25 cellular contexts compared by ENCODE assay signal in the genomic region with DNA sequence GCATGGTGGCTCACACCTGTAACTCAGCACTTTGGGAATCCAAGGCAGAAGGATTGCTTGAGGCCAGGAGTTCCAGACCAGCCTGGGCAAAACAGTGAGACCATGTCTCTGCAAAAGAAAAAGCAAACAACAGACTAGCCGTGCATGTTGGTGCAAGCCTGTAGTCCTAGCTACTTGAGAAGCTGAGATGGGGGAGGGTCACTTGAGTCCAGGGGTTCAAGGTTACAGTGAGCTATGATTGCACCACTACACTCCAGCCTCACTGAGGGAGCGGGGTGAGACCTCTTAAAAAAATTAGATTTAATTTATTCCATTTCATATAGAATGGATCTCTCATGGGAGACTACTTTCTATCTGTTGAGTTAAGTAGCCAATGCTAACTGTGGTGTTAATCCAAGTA. TPM values are rescaled to one million over a fixed set of nuclear protein-coding genes. Genes with fewer than 3 reads are reported as not detected.
DNase-seq lines count a peak whose midpoint lies in the region; ATAC-seq, FAIRE-seq and TF ChIP-seq lines count a peak whose summit lies in the region.
"Had no signal": no experiment of that assay in that cellular context is flagged by ENCODE, and none has a peak within 500 bp of the region (broad histone marks: within the 10 kb centered on the region; RNA-seq: fewer than 3 reads in every experiment).

No MANE protein-coding gene starts in this region.

- TF ChIP-seq EP300 in HepG2 (IDR thresholded peaks at IDR 0.05; ENCODE audit: low read depth in 2 of 2, low read length in 2 of 2) = no peak
- no peak for TF ChIP-seq EP300 in HepG2 (CRISPR knock-in tag; IDR thresholded peaks at IDR 0.05; ENCODE audit: borderline replicate concordance)

- H3K4me1 Mint-ChIP-seq in WTC11 (peaks cover 12% of the 10 kb centered on the region), osteocyte (ENCODE audit: unreplicated experiment) (peaks cover 25% of the 10 kb centered on the region)
- peaks cover 4% of the 10 kb centered on the region for H3K4me1 Mint-ChIP-seq in CD4-positive, alpha-beta T cell (ENCODE audit: low read depth)

- no peak overlapping the region for H3K4me2 ChIP-seq in HepG2 (ENCODE audit: low read depth, low read length)
- H3K4me2 ChIP-seq: BLaER1 had no signal

- H3K4me1 ChIP-seq in HepG2 (ENCODE audit: insufficient read depth, low read length) = peaks cover 20% of the 10 kb centered on the region
- no peaks in the 10 kb centered on the region for H3K4me1 ChIP-seq in right lobe of liver
- H3K4me1 ChIP-seq: BLaER1 had no signal

- H3K4me3 ChIP-seq in HepG2 (replicated peaks in 1 of 3; ENCODE audit: insufficient read depth in 1 of 3, low read depth in 2 of 3, low read length in 3 of 3) = no peak overlapping the region
- no peak overlapping the region for H3K4me3 ChIP-seq in right lobe of liver
- H3K4me3 ChIP-seq: BLaER1 had no signal

- no peaks in the 10 kb centered on the region for H3K27me3 Mint-ChIP-seq in WTC11 (ENCODE audit: low read depth)
- H3K27me3 Mint-ChIP-seq in osteocyte (ENCODE audit: unreplicated experiment) = no peaks in the 10 kb centered on the region
- no peaks in the 10 kb centered on the region for H3K27me3 Mint-ChIP-seq in CD4-positive, alpha-beta T cell
- H3K27me3 Mint-ChIP-seq: B cell; CD4-positive, CD25-positive, alpha-beta regulatory T cell; CD8-positive, alpha-beta memory T cell had no signal

- H3K4me3 Mint-ChIP-seq in WTC11 (no peak overlapping the region), osteocyte (ENCODE audit: unreplicated experiment) (no peak overlapping the region)
- no peak overlapping the region for H3K4me3 Mint-ChIP-seq in CD4-positive, alpha-beta T cell
- H3K4me3 Mint-ChIP-seq: B cell; CD4-positive, CD25-positive, alpha-beta regulatory T cell; CD8-positive, alpha-beta memory T cell; HFFc6 had no signal

- DNase-seq in HepG2 (ENCODE audit: low spot score) = peak; percentile 30
- no peak for DNase-seq in right lobe of liver
- DNase-seq in WTC11 (ENCODE audit: low spot score) = no peak
- DNase-seq in osteocyte (ENCODE audit: extremely low spot score, unreplicated experiment) = no peak
- DNase-seq in GF-D8 (lab: John Stamatoyannopoulos, UW) = no peak
- no peak for DNase-seq in NCI-H1048 (lab: John Stamatoyannopoulos, UW)
- no peak for DNase-seq in CD4-positive, alpha-beta T cell
- DNase-seq: CD4-positive, CD25-positive, alpha-beta regulatory T cell; CD8-positive, alpha-beta memory T cell; DMS 273 treated with DMSO at 0.1 percent for 48 hours; DMS79; EL; GDM1; H7; HFFc6 had no signal

- no peaks in the 10 kb centered on the region; the same call in 1 of the 2 replicates for H4K20me1 ChIP-seq in HepG2 (ENCODE audit: insufficient read depth, low read length)

- POLR2A ChIA-PET in HepG2 (lab: Yijun Ruan, JAX) = no interaction called here
- POLR2A ChIA-PET in WTC11 (lab: Charles Lee) = no interaction called here
- POLR2A ChIA-PET in CD4-positive, alpha-beta T cell (lab: Charles Lee) = no interaction called here

- WGBS in HepG2 (ENCODE audit: low lambda C conversion rate) = 65% methylated on average over 2 of the region's 2 CpGs
- WGBS in right lobe of liver (ENCODE audit: insufficient coverage, low coverage, low lambda C conversion rate, missing lambda C conversion rate) = 90% methylated on average over 2 of the region's 2 CpGs

- intact Hi-C loops in HepG2 (cut with micrococcal nuclease; ENCODE audit: unreplicated experiment) = no loop called here
- intact Hi-C loops in right lobe of liver (cut with DNase I) = no loop called here
- intact Hi-C loops in CD4-positive, alpha-beta T cell (cut with DNase I, micrococcal nuclease) = no loop called here

- in situ Hi-C loops in HepG2 (cut with HindIII; ENCODE audit: extremely low pct_ligation_motif_present, low pct_unique_long_range_greater_than_20kb) = no loop called here

- peaks cover 26% of the 10 kb centered on the region for H3K36me3 Mint-ChIP-seq in WTC11
- H3K36me3 Mint-ChIP-seq in osteocyte (ENCODE audit: unreplicated experiment) = peaks cover 62% of the 10 kb centered on the region
- peaks cover 86% of the 10 kb centered on the region for H3K36me3 Mint-ChIP-seq in CD4-positive, alpha-beta T cell (ENCODE audit: low read depth)

- no peaks in the 10 kb centered on the region for H3K9me3 ChIP-seq in HepG2 (ENCODE audit: low read length)
- H3K9me3 ChIP-seq in right lobe of liver = no peaks in the 10 kb centered on the region
- H3K9me3 ChIP-seq in CD4-positive, alpha-beta T cell (ENCODE audit: control insufficient read depth, low read length) = no peaks in the 10 kb centered on the region

- TF ChIP-seq POLR2A in HepG2 (IDR thresholded peaks at IDR 0.05; ENCODE audit: insufficient read depth in 1 of 2, low read depth in 2 of 2, low read length in 2 of 2) (no peak), right lobe of liver (IDR thresholded peaks at IDR 0.05) (no peak)

- no TSS peak for BruUV-seq in HepG2 (replicated peaks; lab: Mats Ljungman, UMichigan)

- peak; percentile 74 for FAIRE-seq in HepG2 (lab: Jason Lieb, UNC)
- FAIRE-seq: A204.1, D721Med, GM12891, GM18507, H1 had no signal

- CTCF ChIA-PET in HepG2 (lab: Yijun Ruan, JAX; ENCODE audit: low intra/inter-chr PET ratio, low total read pairs) = no interaction called here
- CTCF ChIA-PET in WTC11 (lab: Charles Lee) = no interaction called here
- CTCF ChIA-PET in CD4-positive, alpha-beta T cell (lab: Charles Lee) = no interaction called here

- TF ChIP-seq CTCF in HepG2 (CRISPR knock-in tag; IDR thresholded peaks at IDR 0.05) (no peak), right lobe of liver (IDR thresholded peaks at IDR 0.05) (no peak), WTC11 (IDR thresholded peaks at IDR 0.05) (no peak), osteocyte (IDR thresholded peaks at IDR 0.05) (no peak)
- no peak for TF ChIP-seq CTCF in CD4-positive, alpha-beta T cell (IDR thresholded peaks at IDR 0.05)

- no peak for TF ChIP-seq RAD21 in HepG2 (CRISPR knock-in tag; IDR thresholded peaks at IDR 0.05)

- peak overlapping the region; percentile 7 for H3K27ac ChIP-seq in HepG2 (ENCODE audit: extremely low read length, insufficient read depth, low read length)
- H3K27ac ChIP-seq in right lobe of liver = no peak overlapping the region
- no peak overlapping the region for H3K27ac ChIP-seq in CD4-positive, alpha-beta T cell (ENCODE audit: low read depth, low read length)
- H3K27ac ChIP-seq: 22Rv1, BLaER1, C4-2B had no signal

- no peak overlapping the region for H2AFZ ChIP-seq in HepG2 (ENCODE audit: low read length)

- peaks cover 3% of the 10 kb centered on the region for H3K79me2 ChIP-seq in HepG2 (ENCODE audit: insufficient read depth, low read length)

- no peaks in the 10 kb centered on the region for H3K9me3 Mint-ChIP-seq in WTC11
- H3K9me3 Mint-ChIP-seq in osteocyte (ENCODE audit: unreplicated experiment) = peaks cover 23% of the 10 kb centered on the region
- no peaks in the 10 kb centered on the region for H3K9me3 Mint-ChIP-seq in CD4-positive, alpha-beta T cell

- H3K27ac Mint-ChIP-seq in WTC11 (peak overlapping the region; percentile 64; the same call in 1 of the 2 replicates), osteocyte (ENCODE audit: unreplicated experiment) (peak overlapping the region; percentile 10)
- H3K27ac Mint-ChIP-seq in CD4-positive, alpha-beta T cell = no peak overlapping the region
- H3K27ac Mint-ChIP-seq: B cell, HFFc6 had no signal

- peaks cover 1 to 21% of the 10 kb centered on the region in 2 experiments; a peak in 3 of 5 replicates for H3K36me3 ChIP-seq in HepG2 (replicated peaks in 1 of 2; ENCODE audit: control insufficient read depth in 1 of 2, insufficient read depth in 2 of 2, low read length in 2 of 2)
- peaks cover 0 to 4% (median 0%) of the 10 kb centered on the region in 4 donors for H3K36me3 ChIP-seq in right lobe of liver

- no peak for ATAC-seq in HepG2
- no peak for ATAC-seq in right lobe of liver
- no peak for ATAC-seq in WTC11
- no peak for ATAC-seq in CD4-positive, alpha-beta T cell (ENCODE audit: poor library complexity)
- ATAC-seq: HCT116 had no signal

- no peak overlapping the region for H3K9ac ChIP-seq in HepG2 (ENCODE audit: insufficient read depth, low read depth, low read length)
- H3K9ac ChIP-seq: BLaER1 had no signal

- H3K27me3 ChIP-seq in HepG2 (ENCODE audit: control insufficient read depth in 1 of 2, insufficient read depth in 2 of 2, low read length in 2 of 2) (no peaks in the 10 kb centered on the region), right lobe of liver (no peaks in the 10 kb centered on the region)
- no peaks in the 10 kb centered on the region for H3K27me3 ChIP-seq in CD4-positive, alpha-beta T cell (ENCODE audit: control insufficient read depth, insufficient read depth, low read length)
- H3K27me3 ChIP-seq: BLaER1 had no signal

TF ChIP-seq in HepG2, 621 proteins besides CTCF, POLR2A, EP300 and RAD21 (continues in another document):
- TF ChIP-seq MEIS2 (CRISPR knock-in tag; IDR thresholded peaks at IDR 0.05) = no peak

TF ChIP-seq in WTC11, 78 proteins besides CTCF, POLR2A, EP300 and RAD21 (continues in another document):
- TF ChIP-seq GRHL2 (CRISPR knock-in tag; IDR thresholded peaks at IDR 0.05; ENCODE audit: insufficient replicate concordance, severe bottlenecking) = no peak

RNA-seq across cellular contexts. Expression of a gene that starts 50.4 kb away (rescaled TPM):
- total RNA-seq in HepG2 (2016; rRNA removed; fragmentation: Illumina TruSeq; extraction: Trizol) = 32.0 and 39.5 TPM in 2 replicates
- total RNA-seq in HepG2 (2016; cell fraction: cytosol; rRNA removed; fragmentation: Illumina TruSeq; extraction: Trizol; ENCODE audit: low read depth) = 13.9 and 14.1 TPM in 2 replicates
- total RNA-seq in HepG2 (2016; cell fraction: insoluble cytoplasmic fraction; rRNA removed; fragmentation: Illumina TruSeq; extraction: Trizol) = 30.8 and 44.2 TPM in 2 replicates
- 11.5 and 13.0 TPM in 2 replicates for total RNA-seq in HepG2 (2016; cell fraction: membrane; rRNA removed; fragmentation: Illumina TruSeq; extraction: Trizol)
- total RNA-seq in HepG2 (2016; cell fraction: nucleus; rRNA removed; fragmentation: Illumina TruSeq; extraction: Trizol) = 34.9 and 40.5 TPM in 2 replicates
- polyA plus RNA-seq in HepG2 (2011; rRNA removed) = 14.8 and 17.0 TPM in 2 replicates
- 12.9 and 16.8 TPM in 2 replicates for polyA plus RNA-seq in HepG2 (2011; cell fraction: cytosol; rRNA removed)
- polyA plus RNA-seq in HepG2 (2011; cell fraction: nucleus; rRNA removed) = 8.6 and 10.4 TPM in 2 replicates
- polyA plus RNA-seq in HepG2 (2012) = 16.1 and 18.0 TPM in 2 replicates
- 3.0 and 3.8 TPM in 2 replicates for polyA plus RNA-seq in HepG2 (2016; cell fraction: cytosol; fragmentation: Illumina TruSeq; extraction: Trizol; ENCODE audit: low read depth)
- 36.3 and 43.6 TPM in 2 replicates for polyA plus RNA-seq in HepG2 (2016; cell fraction: insoluble cytoplasmic fraction; fragmentation: Illumina TruSeq; extraction: Trizol; ENCODE audit: low read depth)
- polyA plus RNA-seq in HepG2 (2016; cell fraction: membrane; fragmentation: Illumina TruSeq; extraction: Trizol; ENCODE audit: low read depth) = 4.9 and 7.2 TPM in 2 replicates
- 25.3 and 25.9 TPM in 2 replicates for polyA plus RNA-seq in HepG2 (2016; cell fraction: nucleus; fragmentation: Illumina TruSeq; extraction: Trizol; ENCODE audit: insufficient read depth, low read depth)
- 24.0 and 24.2 TPM in 2 replicates for polyA minus RNA-seq in HepG2 (2011; rRNA and poly(A)+ RNA removed; ENCODE audit: low replicate concordance)
- polyA minus RNA-seq in HepG2 (2011; cell fraction: cytosol; rRNA and poly(A)+ RNA removed) = 10.8 and 11.6 TPM in 2 replicates
- 38.8 and 40.5 TPM in 2 replicates for polyA minus RNA-seq in HepG2 (2011; cell fraction: nucleus; rRNA and poly(A)+ RNA removed)
- total RNA-seq in right lobe of liver = 10 to 100 TPM in 4 of 6 experiments, 1 to 10 TPM in 2; 7.4 to 13.6 (median 11.3) TPM
- 48.7 to 56.8 TPM (median 48.9 TPM) in 3 replicates for total RNA-seq in WTC11 (2021)
- total RNA-seq in osteocyte = 34.6 and 34.9 TPM in 2 replicates
- 10 to 100 TPM; 15.0 to 15.4 TPM for total RNA-seq in CD4-positive, alpha-beta T cell
